ENCODE assay signal across 1 cellular context in genomic region chr13:20801704-20802103, GRCh38.
TF ChIP-seq lines count a peak whose summit lies in the region.

No MANE protein-coding gene starts in this region.

TF ChIP-seq in SK-N-SH treated with all-trans-retinoic acid at 6 μM for 48 hours, 23 proteins besides CTCF, POLR2A, EP300 and RAD21 (continued from another document):
- TF ChIP-seq RARB (CRISPR knock-in tag; IDR thresholded peaks at IDR 0.05) (no peak), SNAI2 (CRISPR knock-in tag; IDR thresholded peaks at IDR 0.05) (no peak)
